In genomic region chr20:8749986-8750385, GRCh38 we compare ENCODE assay signal across 2 cellular contexts.
TF ChIP-seq lines count a peak whose summit lies in the region.

No MANE protein-coding gene starts in this region.

TF ChIP-seq in SK-N-SH, 30 proteins besides CTCF, POLR2A, EP300 and RAD21 (continued from another document):
- TF ChIP-seq IRF3 (IDR thresholded peaks at IDR 0.05; ENCODE audit: low read depth, low read length) (no peak), SIN3A (IDR thresholded peaks at IDR 0.05; ENCODE audit: borderline replicate concordance, low read depth, low read length) (no peak), ELF1 (IDR thresholded peaks at IDR 0.05) (no peak), SMC3 (IDR thresholded peaks at IDR 0.05; ENCODE audit: low read depth, low read length) (no peak)
- TF ChIP-seq, protein P1, sequence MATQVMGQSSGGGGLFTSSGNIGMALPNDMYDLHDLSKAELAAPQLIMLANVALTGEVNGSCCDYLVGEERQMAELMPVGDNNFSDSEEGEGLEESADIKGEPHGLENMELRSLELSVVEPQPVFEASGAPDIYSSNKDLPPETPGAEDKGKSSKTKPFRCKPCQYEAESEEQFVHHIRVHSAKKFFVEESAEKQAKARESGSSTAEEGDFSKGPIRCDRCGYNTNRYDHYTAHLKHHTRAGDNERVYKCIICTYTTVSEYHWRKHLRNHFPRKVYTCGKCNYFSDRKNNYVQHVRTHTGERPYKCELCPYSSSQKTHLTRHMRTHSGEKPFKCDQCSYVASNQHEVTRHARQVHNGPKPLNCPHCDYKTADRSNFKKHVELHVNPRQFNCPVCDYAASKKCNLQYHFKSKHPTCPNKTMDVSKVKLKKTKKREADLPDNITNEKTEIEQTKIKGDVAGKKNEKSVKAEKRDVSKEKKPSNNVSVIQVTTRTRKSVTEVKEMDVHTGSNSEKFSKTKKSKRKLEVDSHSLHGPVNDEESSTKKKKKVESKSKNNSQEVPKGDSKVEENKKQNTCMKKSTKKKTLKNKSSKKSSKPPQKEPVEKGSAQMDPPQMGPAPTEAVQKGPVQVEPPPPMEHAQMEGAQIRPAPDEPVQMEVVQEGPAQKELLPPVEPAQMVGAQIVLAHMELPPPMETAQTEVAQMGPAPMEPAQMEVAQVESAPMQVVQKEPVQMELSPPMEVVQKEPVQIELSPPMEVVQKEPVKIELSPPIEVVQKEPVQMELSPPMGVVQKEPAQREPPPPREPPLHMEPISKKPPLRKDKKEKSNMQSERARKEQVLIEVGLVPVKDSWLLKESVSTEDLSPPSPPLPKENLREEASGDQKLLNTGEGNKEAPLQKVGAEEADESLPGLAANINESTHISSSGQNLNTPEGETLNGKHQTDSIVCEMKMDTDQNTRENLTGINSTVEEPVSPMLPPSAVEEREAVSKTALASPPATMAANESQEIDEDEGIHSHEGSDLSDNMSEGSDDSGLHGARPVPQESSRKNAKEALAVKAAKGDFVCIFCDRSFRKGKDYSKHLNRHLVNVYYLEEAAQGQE (IDR thresholded peaks at IDR 0.05; ENCODE audit: low read depth, low read length), result no peak
TF ChIP-seq in SK-N-SH: peak in this region for 3.

TF ChIP-seq in SK-N-SH treated with all-trans-retinoic acid at 6 μM for 48 hours, 23 proteins besides CTCF, POLR2A, EP300 and RAD21 (continued from another document):
- TF ChIP-seq, protein P2, sequence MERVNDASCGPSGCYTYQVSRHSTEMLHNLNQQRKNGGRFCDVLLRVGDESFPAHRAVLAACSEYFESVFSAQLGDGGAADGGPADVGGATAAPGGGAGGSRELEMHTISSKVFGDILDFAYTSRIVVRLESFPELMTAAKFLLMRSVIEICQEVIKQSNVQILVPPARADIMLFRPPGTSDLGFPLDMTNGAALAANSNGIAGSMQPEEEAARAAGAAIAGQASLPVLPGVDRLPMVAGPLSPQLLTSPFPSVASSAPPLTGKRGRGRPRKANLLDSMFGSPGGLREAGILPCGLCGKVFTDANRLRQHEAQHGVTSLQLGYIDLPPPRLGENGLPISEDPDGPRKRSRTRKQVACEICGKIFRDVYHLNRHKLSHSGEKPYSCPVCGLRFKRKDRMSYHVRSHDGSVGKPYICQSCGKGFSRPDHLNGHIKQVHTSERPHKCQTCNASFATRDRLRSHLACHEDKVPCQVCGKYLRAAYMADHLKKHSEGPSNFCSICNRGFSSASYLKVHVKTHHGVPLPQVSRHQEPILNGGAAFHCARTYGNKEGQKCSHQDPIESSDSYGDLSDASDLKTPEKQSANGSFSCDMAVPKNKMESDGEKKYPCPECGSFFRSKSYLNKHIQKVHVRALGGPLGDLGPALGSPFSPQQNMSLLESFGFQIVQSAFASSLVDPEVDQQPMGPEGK (CRISPR knock-in tag; IDR thresholded peaks at IDR 0.05; ENCODE audit: borderline replicate concordance), result no peak
- TF ChIP-seq ESRRG (CRISPR knock-in tag; IDR thresholded peaks at IDR 0.05) (no peak), GLIS3 (CRISPR knock-in tag; IDR thresholded peaks at IDR 0.05) (no peak), BACH2 (CRISPR knock-in tag; IDR thresholded peaks at IDR 0.05; ENCODE audit: borderline replicate concordance) (no peak), ZC3H10 (CRISPR knock-in tag; IDR thresholded peaks at IDR 0.05) (no peak), ZFP30 (CRISPR knock-in tag; IDR thresholded peaks at IDR 0.05) (no peak), SNAI2 (CRISPR knock-in tag; IDR thresholded peaks at IDR 0.05) (no peak), ZNF70 (CRISPR knock-in tag; IDR thresholded peaks at IDR 0.05) (no peak), ZFP3 (CRISPR knock-in tag; IDR thresholded peaks at IDR 0.05) (no peak), PPARA (CRISPR knock-in tag; IDR thresholded peaks at IDR 0.05; ENCODE audit: borderline replicate concordance) (no peak), CSDC2 (CRISPR knock-in tag; IDR thresholded peaks at IDR 0.05) (no peak), OSR1 (CRISPR knock-in tag; IDR thresholded peaks at IDR 0.05) (no peak), CSRNP3 (CRISPR knock-in tag; IDR thresholded peaks at IDR 0.05) (no peak)
